In genomic region chr11:33869511-33870422, GRCh38 we compare ENCODE assay signal across 8 cellular contexts. TPM values are rescaled to one million over a fixed set of nuclear protein-coding genes. Genes with fewer than 3 reads are reported as not detected.
DNase-seq lines count a peak whose midpoint lies in the region; ATAC-seq lines count a peak whose summit lies in the region.

No MANE protein-coding gene starts in this region.

- DNase-seq in EH (ENCODE audit: low read depth), result peak; percentile 27
- peak; percentile 33 for DNase-seq in NCI-H2029 treated with DMSO at 0.1 percent for 48 hours (lab: John Stamatoyannopoulos, UW)
- DNase-seq in activated T-cell treated with anti-CD3 and anti-CD28 coated beads, Interleukin-2, amount 50 U/mL, for 4 hours, result no peak
- peak; percentile 81 for DNase-seq in Right ventricle myocardium inferior (ENCODE audit: missing footprints)
- DNase-seq in occipital lobe (lab: John Stamatoyannopoulos, UW), result peak; percentile 30
- DNase-seq in T1000 (lab: John Stamatoyannopoulos, UW), result no peak
- DNase-seq in activated CD8-positive, alpha-beta memory T cell treated with anti-CD3 and anti-CD28 coated beads for 24 hours, result no peak

- H3K36me3 Mint-ChIP-seq in activated T-cell treated with anti-CD3 and anti-CD28 coated beads, Interleukin-2, amount 50 U/mL, for 4 hours (ENCODE audit: insufficient read depth), result no peaks in the 10 kb centered on the region

- intact Hi-C loops in Right ventricle myocardium inferior (cut with DNase I), result loop anchor here (1.0 to 5.0 kb wide), 2 partner anchors 68 to 183 kb away; partner anchors contain the start of gene CAPRIN1

- H3K4me3 Mint-ChIP-seq in activated T-cell treated with anti-CD3 and anti-CD28 coated beads, Interleukin-2, amount 50 U/mL, for 4 hours, result peak overlapping the region; percentile 81

- peaks cover 17% of the 10 kb centered on the region for H3K4me1 Mint-ChIP-seq in activated T-cell treated with anti-CD3 and anti-CD28 coated beads, Interleukin-2, amount 50 U/mL, for 4 hours (ENCODE audit: low read depth)

- peaks cover 71% of the 10 kb centered on the region for H3K27me3 Mint-ChIP-seq in activated T-cell treated with anti-CD3 and anti-CD28 coated beads, Interleukin-2, amount 50 U/mL, for 4 hours (ENCODE audit: low read depth)

- peak; percentile 34 for ATAC-seq in GM21825 (IDR thresholded peaks at IDR 0.05; ENCODE audit: unreplicated experiment)
- peak; percentile 60 to 73 for ATAC-seq in activated T-cell treated with anti-CD3 and anti-CD28 coated beads, Interleukin-2, amount 50 U/mL, for 4 hours
- peak; percentile 74 for ATAC-seq in Right ventricle myocardium inferior

- no peaks in the 10 kb centered on the region for H3K9me3 Mint-ChIP-seq in activated T-cell treated with anti-CD3 and anti-CD28 coated beads, Interleukin-2, amount 50 U/mL, for 4 hours

RNA-seq across cellular contexts. Expression of gene LMO2, which starts 22.1 kb away (rescaled TPM):
- under 1 TPM; 0.18 to 0.57 (median 0.38) TPM for total RNA-seq in activated T-cell treated with anti-CD3 and anti-CD28 coated beads, Interleukin-2, amount 50 U/mL, for 4 hours
- total RNA-seq in Right ventricle myocardium inferior, result 7.2 TPM
- 18.4 TPM for total RNA-seq in occipital lobe

Comparison
In these comparisons a context has a peak if more than half of its experiments do, and no peak if none do; other contexts are left out.
1. DNase-seq: peak in EH (single experiment), NCI-H2029 treated with DMSO at 0.1 percent for 48 hours (single experiment), Right ventricle myocardium inferior (single experiment) and occipital lobe (single experiment); none in activated T-cell treated with anti-CD3 and anti-CD28 coated beads, Interleukin-2, amount 50 U/mL, for 4 hours (single experiment), T1000 (single experiment) and activated CD8-positive, alpha-beta memory T cell treated with anti-CD3 and anti-CD28 coated beads for 24 hours (single experiment).
2. Peak in every context shown above with its lines, with median percentiles within 50 percentile points of each other: ATAC-seq.